In the genomic region with DNA sequence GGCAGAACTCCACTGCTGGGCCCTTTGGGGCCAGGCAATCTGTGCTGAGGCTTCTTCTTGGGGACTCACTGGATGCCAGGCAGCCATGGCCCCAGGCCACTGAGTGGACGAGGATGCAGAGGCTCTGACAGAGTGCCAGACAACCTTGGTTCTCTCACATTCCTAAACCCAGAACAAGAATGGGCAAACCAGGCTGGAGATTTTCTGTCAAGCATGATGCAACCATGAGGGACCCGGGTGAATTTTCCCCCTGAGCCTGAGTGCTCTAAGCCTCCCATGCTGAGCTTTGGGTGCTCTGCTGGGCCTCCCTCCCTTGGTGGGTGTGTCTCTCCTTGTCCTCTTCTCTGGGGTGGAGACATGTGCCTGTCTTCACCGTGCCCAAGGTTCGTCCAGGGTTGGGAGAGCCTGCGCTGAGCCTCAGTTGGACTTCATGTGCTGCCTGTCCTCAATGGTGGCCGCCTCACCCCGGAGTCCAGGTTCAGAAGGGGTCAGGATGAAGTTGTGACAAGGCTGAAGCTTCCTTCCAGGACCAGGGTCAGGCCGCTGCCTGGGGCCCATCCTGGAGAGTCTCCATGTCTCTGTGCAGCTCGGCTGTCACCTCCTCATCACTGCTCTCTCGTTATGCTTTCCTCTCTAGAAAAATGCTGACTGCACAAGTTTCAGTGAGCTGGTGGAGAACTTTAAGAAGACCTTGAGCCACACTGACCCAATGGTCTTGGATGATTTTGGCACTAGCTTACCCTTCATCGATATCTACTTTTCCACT, we compare ENCODE assay signal across 31 cellular contexts. TPM values are rescaled to one million over a fixed set of nuclear protein-coding genes. Genes with fewer than 3 reads are reported as not detected.
DNase-seq lines count a peak whose midpoint lies in the region; ATAC-seq, FAIRE-seq and TF ChIP-seq lines count a peak whose summit lies in the region.
"Had no signal": no experiment of that assay in that cellular context is flagged by ENCODE, and none has a peak within 500 bp of the region (broad histone marks: within the 10 kb centered on the region; RNA-seq: fewer than 3 reads in every experiment).

No MANE protein-coding gene starts in this region.

- H3K27ac ChIP-seq in A549 (no peak overlapping the region), coronary artery (no peak overlapping the region), neural progenitor cell (no peak overlapping the region), lower lobe of right lung (no peak overlapping the region)
- H3K27ac ChIP-seq: BLaER1, esophagus squamous epithelium, Peyer's patch had no signal

- H3K9me3 ChIP-seq in A549 (no peaks in the 10 kb centered on the region), neural progenitor cell (ENCODE audit: low read depth) (no peaks in the 10 kb centered on the region), lower lobe of right lung (no peaks in the 10 kb centered on the region)
- H3K9me3 ChIP-seq: BLaER1, esophagus squamous epithelium, Peyer's patch had no signal

- H3F3A ChIP-seq in neural progenitor cell (ENCODE audit: low read depth): no peaks in the 10 kb centered on the region

- no peaks in the 10 kb centered on the region for H3K36me3 ChIP-seq in neural progenitor cell
- H3K36me3 ChIP-seq in lower lobe of right lung: no peaks in the 10 kb centered on the region
- H3K36me3 ChIP-seq: BLaER1, Peyer's patch had no signal

- H3K27me3 ChIP-seq in neural progenitor cell (no peaks in the 10 kb centered on the region), lower lobe of right lung (ENCODE audit: low read depth) (no peaks in the 10 kb centered on the region)
- H3K27me3 ChIP-seq: BLaER1, esophagus squamous epithelium, Peyer's patch had no signal

- TF ChIP-seq EP300 in A549 (IDR thresholded peaks at IDR 0.05): no peak

- DNase-seq in A549 (ENCODE audit: low read depth in 1 of 2, low spot score in 1 of 2) (no peak), DMS53 (lab: John Stamatoyannopoulos, UW) (peak; percentile 74), coronary artery (ENCODE audit: low spot score) (peak; percentile 45), neural progenitor cell (ENCODE audit: low spot score) (no peak), GM12892 (ENCODE audit: insufficient read length) (no peak), lower lobe of right lung (no peak)
- DNase-seq: activated CD4-positive, alpha-beta T cell treated with anti-CD3 and anti-CD28 coated beads, Interleukin-2, amount 50 U/mL, for 4 hours; activated CD4-positive, CD25-positive, alpha-beta regulatory T cell; anterior cingulate cortex; cortex of kidney; DND-41; esophagus squamous epithelium; foreskin melanocyte; HCEC 1CT; Kasumi-1; naive B cell; NCI-H1694 treated with DMSO at 0.1 percent for 48 hours; NCI-H2171 treated with DMSO at 0.1 percent for 48 hours; NCI-H524 treated with DMSO at 0.1 percent for 48 hours; occipital lobe; small intestine; stimulated activated CD4-positive, alpha-beta T cell treated with anti-CD3 and anti-CD28 coated beads, Interleukin-1b, Interleukin-23, amount 100 ng/mL, for 48 hours; stimulated activated CD8-positive, alpha-beta memory T cell treated with anti-CD3 and anti-CD28 coated beads, Interleukin-4, amount 100 ng/mL, for 48 hours; stimulated activated naive CD8-positive, alpha-beta T cell treated with anti-CD3 and anti-CD28 coated beads, Interleukin-15, amount 100 ng/mL, for 72 hours had no signal

- no peaks in the 10 kb centered on the region for H3K9me3 Mint-ChIP-seq in neural progenitor cell
- H3K9me3 Mint-ChIP-seq: activated naive CD4-positive, alpha-beta T cell treated with anti-CD3 and anti-CD28 coated beads, Interleukin-2, amount 50 U/mL, for 24 hours; mesothelial cell of epicardium; stimulated activated naive CD8-positive, alpha-beta T cell treated with anti-CD3 and anti-CD28 coated beads, Interleukin-15, amount 100 ng/mL, for 72 hours had no signal

- intact Hi-C loops in lower lobe of right lung (cut with DNase I): no loop called here

- TF ChIP-seq POLR2A in A549 (IDR thresholded peaks at IDR 0.05; ENCODE audit: low read length): no peak
- TF ChIP-seq POLR2A in GM12892 (IDR thresholded peaks at IDR 0.05; ENCODE audit: low read depth, low read length): no peak

- H3K9ac ChIP-seq in neural progenitor cell: no peak overlapping the region
- H3K9ac ChIP-seq: BLaER1 had no signal

- H3K27me3 Mint-ChIP-seq in neural progenitor cell (ENCODE audit: insufficient read depth, low read depth): peaks cover 2% of the 10 kb centered on the region
- H3K27me3 Mint-ChIP-seq: activated naive CD4-positive, alpha-beta T cell treated with anti-CD3 and anti-CD28 coated beads, Interleukin-2, amount 50 U/mL, for 24 hours; stimulated activated naive CD8-positive, alpha-beta T cell treated with anti-CD3 and anti-CD28 coated beads, Interleukin-15, amount 100 ng/mL, for 72 hours had no signal

- TF ChIP-seq CTCF in A549 (IDR thresholded peaks at IDR 0.05) (no peak), coronary artery (IDR thresholded peaks at IDR 0.05) (no peak), neural progenitor cell (IDR thresholded peaks at IDR 0.05) (no peak), lower lobe of right lung (IDR thresholded peaks at IDR 0.05) (no peak)

- H3K4me2 ChIP-seq in A549 (no peak overlapping the region), neural progenitor cell (no peak overlapping the region)
- H3K4me2 ChIP-seq: BLaER1 had no signal

- H4K20me1 ChIP-seq in neural progenitor cell (ENCODE audit: low read depth): no peaks in the 10 kb centered on the region
- H4K20me1 ChIP-seq: BLaER1 had no signal

- no peak for ATAC-seq in A549
- no peak for ATAC-seq in HG03520 (IDR thresholded peaks at IDR 0.05; ENCODE audit: unreplicated experiment)
- ATAC-seq in lower lobe of right lung: no peak
- ATAC-seq: stimulated activated naive CD8-positive, alpha-beta T cell treated with anti-CD3 and anti-CD28 coated beads, Interleukin-15, amount 100 ng/mL, for 72 hours had no signal

- whole genome bisulfite sequencing in A549 (ENCODE audit: missing lambda C conversion rate): 87% methylated on average over 7 of the region's 11 CpGs

- POLR2A ChIA-PET in A549 (lab: Yijun Ruan, JAX): no interaction called here

- no peak overlapping the region for H3K4me3 Mint-ChIP-seq in neural progenitor cell
- H3K4me3 Mint-ChIP-seq: activated naive CD4-positive, alpha-beta T cell treated with anti-CD3 and anti-CD28 coated beads, Interleukin-2, amount 50 U/mL, for 24 hours; mesothelial cell of epicardium; naive B cell; stimulated activated naive CD8-positive, alpha-beta T cell treated with anti-CD3 and anti-CD28 coated beads, Interleukin-15, amount 100 ng/mL, for 72 hours had no signal

- no peaks in the 10 kb centered on the region for H3K4me1 Mint-ChIP-seq in neural progenitor cell
- H3K4me1 Mint-ChIP-seq: activated naive CD4-positive, alpha-beta T cell treated with anti-CD3 and anti-CD28 coated beads, Interleukin-2, amount 50 U/mL, for 24 hours; mesothelial cell of epicardium; naive B cell; stimulated activated naive CD8-positive, alpha-beta T cell treated with anti-CD3 and anti-CD28 coated beads, Interleukin-15, amount 100 ng/mL, for 72 hours had no signal

- no peaks in the 10 kb centered on the region for H3K36me3 Mint-ChIP-seq in neural progenitor cell
- H3K36me3 Mint-ChIP-seq: naive B cell had no signal

- TF ChIP-seq RAD21 in A549 (conservative IDR thresholded peaks at IDR 0.05 in 1 of 2, IDR thresholded peaks at IDR 0.05 in 1 of 2): no peak

- no peak overlapping the region for H2AFZ ChIP-seq in neural progenitor cell (replicated peaks)

- H3K4me3 ChIP-seq in A549 (no peak overlapping the region), coronary artery (no peak overlapping the region), neural progenitor cell (no peak overlapping the region), lower lobe of right lung (no peak overlapping the region)
- H3K4me3 ChIP-seq: BLaER1, esophagus squamous epithelium, Peyer's patch had no signal

- H3K79me2 ChIP-seq in neural progenitor cell (ENCODE audit: low read depth): no peaks in the 10 kb centered on the region

- CTCF ChIA-PET in A549 (lab: Yijun Ruan, JAX): interaction anchor here (0.9 to 5.6 kb wide), 5 partner anchors 104 to 181 kb away, joined by 3 to 29 read pairs (median 3); partner anchors contain the start of gene PCBD2

- peak overlapping the region; percentile 81 for H3K27ac Mint-ChIP-seq in neural progenitor cell
- H3K27ac Mint-ChIP-seq: activated naive CD4-positive, alpha-beta T cell treated with anti-CD3 and anti-CD28 coated beads, Interleukin-2, amount 50 U/mL, for 24 hours; mesothelial cell of epicardium; stimulated activated naive CD8-positive, alpha-beta T cell treated with anti-CD3 and anti-CD28 coated beads, Interleukin-15, amount 100 ng/mL, for 72 hours had no signal

- no peak for FAIRE-seq in A549 (lab: Jason Lieb, UNC)
- no peak for FAIRE-seq in GM12892 (lab: Jason Lieb, UNC)
- FAIRE-seq: GM18507, small intestine had no signal

- no peaks in the 10 kb centered on the region for H3K4me1 ChIP-seq in A549
- no peaks in the 10 kb centered on the region for H3K4me1 ChIP-seq in neural progenitor cell
- H3K4me1 ChIP-seq in lower lobe of right lung: no peaks in the 10 kb centered on the region
- H3K4me1 ChIP-seq: BLaER1, Peyer's patch had no signal

TF ChIP-seq in A549, 52 proteins besides CTCF, POLR2A, EP300 and RAD21:
- TF ChIP-seq FOXS1 (CRISPR knock-in tag; IDR thresholded peaks at IDR 0.05): no peak
- peak; percentile 96 for TF ChIP-seq MAFK (IDR thresholded peaks at IDR 0.05; ENCODE audit: partially characterized antibody)
- no peak for TF ChIP-seq GATA3 (IDR thresholded peaks at IDR 0.05; ENCODE audit: borderline replicate concordance)
- TF ChIP-seq KDM5A (IDR thresholded peaks at IDR 0.05): no peak

RNA-seq across cellular contexts. Expression of gene PITX1, which starts 24.1 kb away (rescaled TPM):
- polyA plus RNA-seq in A549 (2011; rRNA removed) (9.7 and 11.1 TPM in 2 replicates), A549 (2017; fragmentation: RNase III; extraction: RNeasy Plus Mini Kit Qiagen cat#74134 plus additional on column Dnase treatment) (15.8 to 17.1 TPM (median 16.7 TPM) in 3 replicates)
- 25.5 and 35.0 TPM in 2 replicates for polyA plus RNA-seq in A549 (2012; cell fraction: cytosol; rRNA removed)
- polyA plus RNA-seq in A549 (2012; cell fraction: nucleus; rRNA removed): 20.7 and 41.2 TPM in 2 replicates
- 3.9 and 4.9 TPM in 2 replicates for polyA minus RNA-seq in A549 (2011; rRNA and poly(A)+ RNA removed)
- total RNA-seq in neural progenitor cell (ENCODE audit: low replicate concordance) (not detected in 2 replicates), lower lobe of right lung (0.47 TPM)
- 0.34 TPM for polyA plus RNA-seq in GM12892 (2012; ENCODE audit: missing spikeins)
- total RNA-seq: occipital lobe had no signal

RNA-seq across cellular contexts. Expression of gene CATSPER3, which starts 42.2 kb away (rescaled TPM):
- polyA plus RNA-seq in A549 (2011; rRNA removed) (0.74 and 1.2 TPM in 2 replicates), A549 (2017; fragmentation: RNase III; extraction: RNeasy Plus Mini Kit Qiagen cat#74134 plus additional on column Dnase treatment) (0.22 to 0.62 TPM (median 0.41 TPM) in 3 replicates)
- polyA plus RNA-seq in A549 (2012; cell fraction: cytosol; rRNA removed): 0.67 and 0.82 TPM in 2 replicates
- 1.4 and 2.1 TPM in 2 replicates for polyA plus RNA-seq in A549 (2012; cell fraction: nucleus; rRNA removed)
- polyA minus RNA-seq in A549 (2011; rRNA and poly(A)+ RNA removed): 1.9 and 2.0 TPM in 2 replicates
- total RNA-seq in neural progenitor cell (ENCODE audit: low replicate concordance) (0.19 TPM in 1 of 2 replicates, not detected in the other), lower lobe of right lung (0.68 TPM)
- not detected for polyA plus RNA-seq in GM12892 (2012; ENCODE audit: missing spikeins)
- total RNA-seq: SK-MEL-5 had no signal

Comparison
In these comparisons a context has a peak if more than half of its experiments do, and no peak if none do; other contexts are left out.
1. DNase-seq: peak in DMS53 (single experiment) and coronary artery (single experiment); none in A549 (0 of 2), neural progenitor cell (single experiment), GM12892 (single experiment) and lower lobe of right lung (single experiment).